23 cellular contexts compared by ENCODE assay signal in the genomic region with DNA sequence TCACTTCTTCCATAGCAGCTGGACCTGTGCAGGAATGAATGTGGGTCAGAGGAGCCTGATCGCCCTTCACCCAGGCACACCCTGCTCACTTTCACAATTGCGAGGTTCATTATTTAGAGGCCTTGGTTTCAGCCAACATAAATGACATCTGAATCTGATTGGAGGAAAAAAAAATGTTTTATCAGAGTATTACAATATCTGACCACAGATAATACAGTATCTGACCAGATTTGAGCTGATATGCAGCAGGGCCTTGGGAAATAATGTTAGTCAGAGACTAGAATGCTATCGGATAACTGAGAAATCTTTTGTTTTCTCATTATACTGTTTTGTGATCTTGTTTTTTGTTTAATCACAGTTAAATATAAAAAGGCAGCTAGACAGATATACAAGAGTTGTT. TPM values are rescaled to one million over a fixed set of nuclear protein-coding genes. Genes with fewer than 3 reads are reported as not detected.
DNase-seq lines count a peak whose midpoint lies in the region; ATAC-seq and TF ChIP-seq lines count a peak whose summit lies in the region.
"Had no signal": no experiment of that assay in that cellular context is flagged by ENCODE, and none has a peak within 500 bp of the region (broad histone marks: within the 10 kb centered on the region; RNA-seq: fewer than 3 reads in every experiment).

No MANE protein-coding gene starts in this region.

- DNase-seq in fibroblast of the aortic adventitia (ENCODE audit: low read depth) (peak; percentile 29), psoas muscle (no peak), G401 (ENCODE audit: low spot score) (no peak), NCI-H748 (lab: John Stamatoyannopoulos, UW; ENCODE audit: unreplicated experiment) (no peak), DMS53 (lab: John Stamatoyannopoulos, UW) (no peak)
- DNase-seq: DMS79, MG63, NCI-H1048, NCI-H1417 treated with DMSO at 0.1 percent for 48 hours, NCI-H187, NCI-H446, NCI-H526 had no signal

- H3K4me1 Mint-ChIP-seq in IgD-negative memory B cell, result peaks cover 18 to 43% (median 37%) of the 10 kb centered on the region in 3 donors
- H3K4me1 Mint-ChIP-seq in activated T-helper 17 cell treated with anti-CD3 and anti-CD28 coated beads, Interleukin-2, amount 50 U/mL, for 72 hours, result peaks cover 20% of the 10 kb centered on the region

- H3K27me3 Mint-ChIP-seq in IgD-negative memory B cell, result no peaks in the 10 kb centered on the region
- no peaks in the 10 kb centered on the region for H3K27me3 Mint-ChIP-seq in activated T-helper 17 cell treated with anti-CD3 and anti-CD28 coated beads, Interleukin-2, amount 50 U/mL, for 72 hours
- H3K27me3 Mint-ChIP-seq: B cell had no signal

- intact Hi-C loops in psoas muscle (cut with DNase I), result no loop called here

- H3K36me3 Mint-ChIP-seq in IgD-negative memory B cell, result peaks cover 2% of the 10 kb centered on the region
- peaks cover 12% of the 10 kb centered on the region for H3K36me3 Mint-ChIP-seq in activated T-helper 17 cell treated with anti-CD3 and anti-CD28 coated beads, Interleukin-2, amount 50 U/mL, for 72 hours (ENCODE audit: low read depth)

- ATAC-seq in activated T-helper 17 cell treated with anti-CD3 and anti-CD28 coated beads, Interleukin-2, amount 50 U/mL, for 72 hours (replicated peaks), result no peak
- ATAC-seq in psoas muscle, result peak; percentile 21 to 47 (median 41)
- no peak for ATAC-seq in GM21526 (IDR thresholded peaks at IDR 0.05; ENCODE audit: low FRiP score, unreplicated experiment)
- ATAC-seq: A549, GM23338, Right ventricle myocardium inferior had no signal

- H3K9me3 ChIP-seq in psoas muscle, result no peaks in the 10 kb centered on the region
- H3K9me3 ChIP-seq: HAP-1, MG63 had no signal

- H3K4me3 ChIP-seq in fibroblast of the aortic adventitia (ENCODE audit: low read depth, low read length) (no peak overlapping the region), psoas muscle (no peak overlapping the region)
- H3K4me3 ChIP-seq: A549, GM23338, HAP-1, MG63 had no signal

- in situ Hi-C loops in G401 (cut with HindIII; ENCODE audit: low sequenced_read_pairs), result no loop called here

- peak overlapping the region in 2 of 3 donors; percentile 44 to 52 for H3K27ac Mint-ChIP-seq in IgD-negative memory B cell
- H3K27ac Mint-ChIP-seq in activated T-helper 17 cell treated with anti-CD3 and anti-CD28 coated beads, Interleukin-2, amount 50 U/mL, for 72 hours, result peak overlapping the region; percentile 33
- H3K27ac Mint-ChIP-seq: B cell had no signal

- H3K27me3 ChIP-seq in psoas muscle (ENCODE audit: insufficient read depth in 3 of 3, low read length in 2 of 3), result no peaks in the 10 kb centered on the region
- H3K27me3 ChIP-seq: MG63 had no signal

- H3K36me3 ChIP-seq in psoas muscle (ENCODE audit: insufficient read depth in 1 of 2, low read depth in 1 of 2), result no peaks in the 10 kb centered on the region

- no peaks in the 10 kb centered on the region for H3K9me3 Mint-ChIP-seq in IgD-negative memory B cell
- no peaks in the 10 kb centered on the region for H3K9me3 Mint-ChIP-seq in activated T-helper 17 cell treated with anti-CD3 and anti-CD28 coated beads, Interleukin-2, amount 50 U/mL, for 72 hours
- H3K9me3 Mint-ChIP-seq: CD14-positive monocyte, GM23338 had no signal

- H3K4me1 ChIP-seq in psoas muscle, result peaks cover 57% of the 10 kb centered on the region
- H3K4me1 ChIP-seq: A549, HAP-1 had no signal

- WGBS in psoas muscle, 3 donors, result 59 to 82% (median 60%) methylated on average over 3 of the region's 3 CpGs

- H3K27ac ChIP-seq in psoas muscle, result peak overlapping the region; percentile 60
- H3K27ac ChIP-seq: A549, HL-60, KMS-11 had no signal

- TF ChIP-seq CTCF in fibroblast of the aortic adventitia (IDR thresholded peaks at IDR 0.05; ENCODE audit: insufficient read depth, low read length), result no peak
- no peak for TF ChIP-seq CTCF in psoas muscle (IDR thresholded peaks at IDR 0.05)

- H3K4me3 Mint-ChIP-seq in IgD-negative memory B cell, result no peak overlapping the region
- no peak overlapping the region for H3K4me3 Mint-ChIP-seq in activated T-helper 17 cell treated with anti-CD3 and anti-CD28 coated beads, Interleukin-2, amount 50 U/mL, for 72 hours
- H3K4me3 Mint-ChIP-seq: B cell, CD14-positive monocyte, GM23338 had no signal

RNA-seq across cellular contexts. Expression of a gene that starts 7.7 kb away (rescaled TPM):
- polyA plus RNA-seq in IgD-negative memory B cell (20.9 TPM), psoas muscle (10 to 100 TPM in 2 of 3 donors, 1 to 10 TPM in 1; 9.9 to 26.4 (median 15.7) TPM)
- 10 to 100 TPM; 19.1 to 27.8 TPM for total RNA-seq in activated T-helper 17 cell treated with anti-CD3 and anti-CD28 coated beads, Interleukin-2, amount 50 U/mL, for 72 hours
- total RNA-seq in fibroblast of the aortic adventitia (ENCODE audit: low replicate concordance) (28.9 and 34.6 TPM in 2 replicates), psoas muscle (10 to 100 TPM; 25.2 to 33.6 (median 29.6) TPM)
- total RNA-seq in G401 (2014; rRNA removed; shearing (Covaris generic)), result 14.1 and 24.3 TPM in 2 replicates

Comparison
In these comparisons a context has a peak if more than half of its experiments do, and no peak if none do; other contexts are left out.
1. ATAC-seq: peak in psoas muscle (4 of 4); none in activated T-helper 17 cell treated with anti-CD3 and anti-CD28 coated beads, Interleukin-2, amount 50 U/mL, for 72 hours (single experiment) and GM21526 (single experiment).